8 cellular contexts compared by ENCODE assay signal in the genomic region with DNA sequence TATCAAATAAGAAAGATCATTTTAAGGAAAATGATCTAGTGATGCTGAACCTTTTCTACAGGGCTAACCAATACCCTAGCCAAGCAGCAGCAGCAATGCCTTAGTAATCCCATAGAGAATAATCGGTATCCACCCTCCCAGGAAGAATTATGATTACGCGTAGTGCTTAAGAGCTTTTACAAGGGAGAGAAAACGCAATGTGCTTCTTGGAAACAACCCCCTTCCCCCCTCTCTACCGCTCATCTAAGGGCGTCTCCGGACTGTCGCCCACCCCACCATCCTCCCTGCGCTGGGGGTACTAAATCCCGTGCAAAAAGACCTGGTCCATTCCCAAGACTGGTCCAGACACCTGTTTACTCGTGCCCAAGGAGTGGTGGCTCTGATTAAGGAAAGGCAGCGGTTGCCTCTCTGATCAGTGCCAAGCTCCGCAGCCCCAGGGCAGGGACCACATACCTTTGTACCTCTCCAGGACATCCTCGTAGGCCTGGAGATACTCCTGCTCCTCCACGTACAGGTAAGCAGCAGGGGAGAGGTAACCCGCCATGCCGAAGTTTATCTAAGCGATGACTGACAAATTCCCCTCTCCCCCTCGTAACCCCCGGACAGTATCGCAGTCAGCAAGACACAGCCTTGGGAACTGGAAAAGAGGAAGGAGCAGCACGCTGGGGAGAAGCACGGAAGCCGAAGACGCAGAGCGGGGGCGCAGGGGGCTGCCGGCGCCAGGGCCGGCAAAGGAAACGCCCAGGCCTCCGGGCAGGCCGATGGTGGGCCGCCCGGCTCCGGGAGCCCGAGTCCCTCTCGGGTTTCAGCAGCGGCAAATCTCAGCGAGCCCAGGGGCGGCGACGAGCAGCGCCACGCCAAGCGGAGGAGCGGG.
DNase-seq lines count a peak whose midpoint lies in the region; ATAC-seq and TF ChIP-seq lines count a peak whose summit lies in the region.

No MANE protein-coding gene starts in this region.

- CTCF ChIA-PET in CD8-positive, alpha-beta T cell (lab: Charles Lee): no interaction called here
- CTCF ChIA-PET in Panc1 (lab: Charles Lee): interaction anchor here (0.7 kb wide), 1 partner anchor 143 kb away, joined by 3 read pairs; no protein-coding TSS in a partner anchor

- no peaks in the 10 kb centered on the region for H3K9me3 Mint-ChIP-seq in CD8-positive, alpha-beta T cell
- no peaks in the 10 kb centered on the region for H3K9me3 Mint-ChIP-seq in stimulated activated naive CD8-positive, alpha-beta T cell treated with anti-CD3 and anti-CD28 coated beads, Interleukin-15, Interleukin-2, amounts not matched to agents 100 ng/mL and 50 ng/mL, for 24 hours

- H3K4me1 Mint-ChIP-seq in CD8-positive, alpha-beta T cell (ENCODE audit: low read depth): peaks cover 9% of the 10 kb centered on the region
- peaks cover 6% of the 10 kb centered on the region for H3K4me1 Mint-ChIP-seq in stimulated activated naive CD8-positive, alpha-beta T cell treated with anti-CD3 and anti-CD28 coated beads, Interleukin-15, Interleukin-2, amounts not matched to agents 100 ng/mL and 50 ng/mL, for 24 hours (ENCODE audit: low read depth)

- no TSS peak for BruUV-seq in Panc1 (replicated peaks; lab: Mats Ljungman, UMichigan)

- in situ Hi-C loops in Panc1 (cut with HindIII; ENCODE audit: low pct_unique_long_range_greater_than_20kb, low sequenced_read_pairs): no loop called here

- no peaks in the 10 kb centered on the region for H3K9me3 ChIP-seq in CD8-positive, alpha-beta T cell (ENCODE audit: low read length)
- no peaks in the 10 kb centered on the region for H3K9me3 ChIP-seq in Panc1 (ENCODE audit: control insufficient read depth, insufficient read depth, low read depth, low read length)

- H3K36me3 ChIP-seq in CD8-positive, alpha-beta T cell (ENCODE audit: insufficient read depth, low read length): no peaks in the 10 kb centered on the region
- no peaks in the 10 kb centered on the region for H3K36me3 ChIP-seq in Panc1 (ENCODE audit: control insufficient read depth, insufficient read depth, low read length)

- TF ChIP-seq CTCF in CD8-positive, alpha-beta T cell (IDR thresholded peaks at IDR 0.05): no peak
- TF ChIP-seq CTCF in Panc1 (IDR thresholded peaks at IDR 0.05): no peak

- H3K27ac ChIP-seq in CD8-positive, alpha-beta T cell (ENCODE audit: low read depth, low read length): no peak overlapping the region
- H3K27ac ChIP-seq in Panc1 (ENCODE audit: low read length) (peak overlapping the region; percentile 99), caudate nucleus (ENCODE audit: low read depth, low read length) (peak overlapping the region; percentile 89), layer of hippocampus (ENCODE audit: low read depth, low read length) (peak overlapping the region; percentile 85)

- peaks cover 50% of the 10 kb centered on the region for H3K27me3 Mint-ChIP-seq in CD8-positive, alpha-beta T cell (ENCODE audit: low read depth)
- peaks cover 71% of the 10 kb centered on the region for H3K27me3 Mint-ChIP-seq in stimulated activated naive CD8-positive, alpha-beta T cell treated with anti-CD3 and anti-CD28 coated beads, Interleukin-15, Interleukin-2, amounts not matched to agents 100 ng/mL and 50 ng/mL, for 24 hours

- DNase-seq in CD8-positive, alpha-beta T cell: no peak
- DNase-seq in Panc1 (ENCODE audit: low read depth, low spot score): no peak
- DNase-seq in caudate nucleus (lab: John Stamatoyannopoulos, UW): peak in 35 of 61 donors; percentile 9 to 76 (median 56)

- H3K4me3 ChIP-seq in CD8-positive, alpha-beta T cell (ENCODE audit: low read depth, low read length): peak overlapping the region; percentile 34
- peak overlapping the region; percentile 80 to 99 for H3K4me3 ChIP-seq in Panc1 (ENCODE audit: low read depth in 2 of 2, low read length in 2 of 2)

- peak overlapping the region; percentile 77 for H3K4me3 Mint-ChIP-seq in CD8-positive, alpha-beta T cell
- peak overlapping the region; percentile 73 for H3K4me3 Mint-ChIP-seq in stimulated activated naive CD8-positive, alpha-beta T cell treated with anti-CD3 and anti-CD28 coated beads, Interleukin-15, Interleukin-2, amounts not matched to agents 100 ng/mL and 50 ng/mL, for 24 hours

- no peak for ATAC-seq in CD8-positive, alpha-beta T cell
- peak; percentile 19 for ATAC-seq in GM19351 (IDR thresholded peaks at IDR 0.05; ENCODE audit: unreplicated experiment)
- peak; percentile 23 for ATAC-seq in HG03354 (IDR thresholded peaks at IDR 0.05; ENCODE audit: poor library complexity, severe bottlenecking, unreplicated experiment)
- ATAC-seq in Panc1: peak; percentile 47
- no peak for ATAC-seq in GM18873 (IDR thresholded peaks at IDR 0.05; ENCODE audit: low FRiP score, unreplicated experiment)

- no peak overlapping the region for H3K27ac Mint-ChIP-seq in CD8-positive, alpha-beta T cell
- H3K27ac Mint-ChIP-seq in stimulated activated naive CD8-positive, alpha-beta T cell treated with anti-CD3 and anti-CD28 coated beads, Interleukin-15, Interleukin-2, amounts not matched to agents 100 ng/mL and 50 ng/mL, for 24 hours: no peak overlapping the region

- H3K36me3 Mint-ChIP-seq in CD8-positive, alpha-beta T cell: no peaks in the 10 kb centered on the region
- H3K36me3 Mint-ChIP-seq in stimulated activated naive CD8-positive, alpha-beta T cell treated with anti-CD3 and anti-CD28 coated beads, Interleukin-15, Interleukin-2, amounts not matched to agents 100 ng/mL and 50 ng/mL, for 24 hours (ENCODE audit: low read depth): no peaks in the 10 kb centered on the region

- peaks cover 6% of the 10 kb centered on the region for H3K27me3 ChIP-seq in CD8-positive, alpha-beta T cell (ENCODE audit: insufficient read depth, low read length)
- H3K27me3 ChIP-seq in Panc1 (ENCODE audit: control insufficient read depth, insufficient read depth, low read length) (no peaks in the 10 kb centered on the region), layer of hippocampus (ENCODE audit: control insufficient read depth, insufficient read depth, low read length) (no peaks in the 10 kb centered on the region)

- H3K4me1 ChIP-seq in CD8-positive, alpha-beta T cell (ENCODE audit: insufficient read depth, low read length): peaks cover 6% of the 10 kb centered on the region
- H3K4me1 ChIP-seq in Panc1 (ENCODE audit: control insufficient read depth, insufficient read depth, low read length): peaks cover 58% of the 10 kb centered on the region

- intact Hi-C loops in CD8-positive, alpha-beta T cell (cut with DNase I, micrococcal nuclease): no loop called here
- intact Hi-C loops in Panc1 (cut with micrococcal nuclease; ENCODE audit: unreplicated experiment): loop anchor here (5.0 kb wide), 1 partner anchor 136 kb away; no protein-coding TSS in a partner anchor

- POLR2A ChIA-PET in CD8-positive, alpha-beta T cell (lab: Charles Lee): no interaction called here
- POLR2A ChIA-PET in Panc1 (lab: Charles Lee): interaction anchor here (0.5 to 0.8 kb wide), 2 partner anchors 74 to 85 kb away, joined by 4 to 5 read pairs; no protein-coding TSS in a partner anchor

Comparison
In these comparisons a context has a peak if more than half of its experiments do, and no peak if none do; other contexts are left out.
1. ATAC-seq: peak in GM19351 (single experiment), HG03354 (single experiment) and Panc1 (single experiment); none in CD8-positive, alpha-beta T cell (single experiment) and GM18873 (single experiment).
2. DNase-seq: peak in caudate nucleus (35 of 61); none in CD8-positive, alpha-beta T cell (0 of 7) and Panc1 (single experiment).